ENCODE assay signal across 1 cellular context in genomic region chr1:160534823-160535605, GRCh38.
TF ChIP-seq lines count a peak whose summit lies in the region.

No MANE protein-coding gene starts in this region.

TF ChIP-seq in GM23338, 12 proteins besides CTCF, POLR2A, EP300 and RAD21 (continued from another document):
- 0 out of 2 replicates have a peak, but pooled peaks have one; percentile 51 for TF ChIP-seq ZNF462 (CRISPR knock-in tag; IDR thresholded peaks at IDR 0.05)
- TF ChIP-seq STAT1 (IDR thresholded peaks at IDR 0.05; ENCODE audit: unreplicated experiment): no peak
- TF ChIP-seq ETS1 (IDR thresholded peaks at IDR 0.05): no peak
